ENCODE assay signal across 19 cellular contexts in genomic region chr3:58150130-58150663, GRCh38.
DNase-seq lines count a peak whose midpoint lies in the region; ATAC-seq, FAIRE-seq and TF ChIP-seq lines count a peak whose summit lies in the region.
"Had no signal": no experiment of that assay in that cellular context is flagged by ENCODE, and none has a peak within 500 bp of the region (broad histone marks: within the 10 kb centered on the region; RNA-seq: fewer than 3 reads in every experiment).

No MANE protein-coding gene starts in this region.

- no peak for TF ChIP-seq RAD21 in H1 (IDR thresholded peaks at IDR 0.05 in 1 of 2, conservative IDR thresholded peaks at IDR 0.05 in 1 of 2; ENCODE audit: low read depth in 2 of 2, low read length in 2 of 2)
- no peak for TF ChIP-seq RAD21 in HepG2 (CRISPR knock-in tag; IDR thresholded peaks at IDR 0.05)

- no peak overlapping the region for H2BK12ac ChIP-seq in H1 (ENCODE audit: low read depth, low read length)

- H2AFZ ChIP-seq in GM23248 (no peak overlapping the region), H1 (ENCODE audit: low read length) (no peak overlapping the region), HepG2 (ENCODE audit: low read length) (no peak overlapping the region), smooth muscle cell (ENCODE audit: low read depth) (no peak overlapping the region)

- H3K56ac ChIP-seq in H1 (replicated peaks; ENCODE audit: insufficient read length, low read depth, low read length): no peak overlapping the region

- H3K36me3 ChIP-seq in GM23248 (ENCODE audit: low read depth) (peaks cover 84% of the 10 kb centered on the region), H1 (ENCODE audit: control insufficient read depth in 2 of 4, insufficient read depth in 4 of 4, low read length in 3 of 4) (peaks cover 28 to 84% (median 65%) of the 10 kb centered on the region in 4 experiments; a peak in 7 of 8 replicates), HepG2 (replicated peaks in 1 of 2; ENCODE audit: control insufficient read depth in 1 of 2, insufficient read depth in 2 of 2, low read length in 2 of 2) (peaks cover 74 to 94% of the 10 kb centered on the region in 2 experiments), smooth muscle cell (ENCODE audit: low read depth) (peaks cover 51% of the 10 kb centered on the region), ovary (no peaks in the 10 kb centered on the region)

- in situ Hi-C loops in GM23248 (cut with MboI): no loop called here
- in situ Hi-C loops in HepG2 (cut with HindIII; ENCODE audit: extremely low pct_ligation_motif_present, low pct_unique_long_range_greater_than_20kb): no loop called here

- H3K9me2 ChIP-seq in GM23248 (ENCODE audit: insufficient read depth): no peaks in the 10 kb centered on the region

- H3K23ac ChIP-seq in H1 (ENCODE audit: insufficient read length): no peak overlapping the region

- no peak overlapping the region for H3K18ac ChIP-seq in H1 (ENCODE audit: extremely low read depth, low read length)

- H3K79me1 ChIP-seq in H1 (ENCODE audit: low read depth, low read length): peaks cover 3% of the 10 kb centered on the region; the same call in 1 of the 2 replicates

- H2BK120ac ChIP-seq in H1 (replicated peaks; ENCODE audit: low read depth, low read length): no peak overlapping the region

- no peak overlapping the region for H2BK15ac ChIP-seq in H1 (ENCODE audit: low read length)

- TF ChIP-seq CTCF in H1 (IDR thresholded peaks at IDR 0.05; ENCODE audit: control extremely low read depth in 1 of 3, insufficient read depth in 1 of 3, low read depth in 1 of 3, low read length in 3 of 3) (no peak), HepG2 (CRISPR knock-in tag; IDR thresholded peaks at IDR 0.05) (no peak), smooth muscle cell (IDR thresholded peaks at IDR 0.05; ENCODE audit: borderline replicate concordance, insufficient read depth, poor library complexity, severe bottlenecking) (no peak), ovary (IDR thresholded peaks at IDR 0.05) (no peak)

- intact Hi-C loops in HepG2 (cut with micrococcal nuclease; ENCODE audit: unreplicated experiment): no loop called here
- intact Hi-C loops in ovary (cut with DNase I): no loop called here

- TF ChIP-seq EP300 in H1 (IDR thresholded peaks at IDR 0.05; ENCODE audit: borderline replicate concordance in 1 of 2, low read depth in 2 of 2, low read length in 2 of 2) (no peak), HepG2 (IDR thresholded peaks at IDR 0.05; ENCODE audit: low read depth in 2 of 2, low read length in 2 of 2) (no peak), HepG2 (CRISPR knock-in tag; IDR thresholded peaks at IDR 0.05; ENCODE audit: borderline replicate concordance) (no peak), ovary (IDR thresholded peaks at IDR 0.05) (no peak)

- no peak overlapping the region for H2BK5ac ChIP-seq in H1 (ENCODE audit: low read depth, low read length)

- H3K9ac ChIP-seq in GM23248 (0 out of 2 replicates have a peak overlapping the region, but pooled peaks have one; percentile 11), H1 (replicated peaks in 1 of 4; ENCODE audit: extremely low read depth in 1 of 4, low read depth in 3 of 4, low read length in 3 of 4) (no peak overlapping the region), HepG2 (ENCODE audit: insufficient read depth, low read depth, low read length) (no peak overlapping the region), smooth muscle cell (ENCODE audit: low read depth) (no peak overlapping the region)
- H3K9ac ChIP-seq: BLaER1 treated with 17β-estradiol and CSF1 and Interleukin-3, amounts not matched to agents 10 nM and 100 nM had no signal

- no peak overlapping the region for H3K27ac ChIP-seq in GM23248
- H3K27ac ChIP-seq in H1 (ENCODE audit: low read depth, low read length): no peak overlapping the region; the same call in 1 of the 2 replicates
- no peak overlapping the region for H3K27ac ChIP-seq in HepG2 (ENCODE audit: extremely low read length, insufficient read depth, low read length)
- H3K27ac ChIP-seq in smooth muscle cell (ENCODE audit: low read depth): peak overlapping the region; percentile 19
- no peak overlapping the region for H3K27ac ChIP-seq in ovary
- H3K27ac ChIP-seq: BLaER1 treated with 17β-estradiol and CSF1 and Interleukin-3, amounts not matched to agents 10 nM and 100 nM had no signal

- H3K4me1 ChIP-seq in GM23248 (ENCODE audit: insufficient read depth): no peaks in the 10 kb centered on the region
- no peaks in the 10 kb centered on the region for H3K4me1 ChIP-seq in H1 (replicated peaks in 1 of 4; ENCODE audit: control insufficient read depth in 3 of 4, insufficient read depth in 4 of 4, low read length in 3 of 4)
- peaks cover 5% of the 10 kb centered on the region for H3K4me1 ChIP-seq in HepG2 (ENCODE audit: insufficient read depth, low read length)
- H3K4me1 ChIP-seq in smooth muscle cell (ENCODE audit: low read depth): no peaks in the 10 kb centered on the region
- H3K4me1 ChIP-seq in ovary (ENCODE audit: insufficient read depth): no peaks in the 10 kb centered on the region
- H3K4me1 ChIP-seq: BLaER1 treated with 17β-estradiol and CSF1 and Interleukin-3, amounts not matched to agents 10 nM and 100 nM had no signal

- H3K4ac ChIP-seq in H1 (replicated peaks; ENCODE audit: insufficient read length, low read depth, low read length): no peak overlapping the region

- no peak overlapping the region for H4K5ac ChIP-seq in H1 (ENCODE audit: insufficient read length, low read depth, low read length)

- no peaks in the 10 kb centered on the region for H4K20me1 ChIP-seq in GM23248 (ENCODE audit: insufficient read depth)
- H4K20me1 ChIP-seq in H1 (replicated peaks in 1 of 2; ENCODE audit: control insufficient read depth in 1 of 2, insufficient read depth in 2 of 2, low read length in 2 of 2): peaks cover 0 to 4% of the 10 kb centered on the region in 2 experiments
- peaks cover 7% of the 10 kb centered on the region for H4K20me1 ChIP-seq in HepG2 (ENCODE audit: insufficient read depth, low read length)
- peaks cover 37% of the 10 kb centered on the region for H4K20me1 ChIP-seq in smooth muscle cell (ENCODE audit: low read depth)
- H4K20me1 ChIP-seq: BLaER1 treated with 17β-estradiol and CSF1 and Interleukin-3, amounts not matched to agents 10 nM and 100 nM had no signal

- POLR2A ChIA-PET in H1 (lab: Charles Lee; ENCODE audit: partially characterized antibody) (no interaction called here), HepG2 (lab: Yijun Ruan, JAX) (no interaction called here)

- peak overlapping the region; percentile 14; the same call in 1 of the 2 replicates for H4K8ac ChIP-seq in H1 (ENCODE audit: extremely low read depth, insufficient read depth, low read length)

- no peak overlapping the region for H4K91ac ChIP-seq in H1 (replicated peaks; ENCODE audit: insufficient read length, low read length)

- H3K27me3 ChIP-seq in GM23248 (replicated peaks; ENCODE audit: insufficient read depth) (no peaks in the 10 kb centered on the region), H1 (replicated peaks in 1 of 4; ENCODE audit: control insufficient read depth in 3 of 4, extremely low read depth in 1 of 4, insufficient read depth in 3 of 4, low read length in 3 of 4) (no peaks in the 10 kb centered on the region), HepG2 (ENCODE audit: control insufficient read depth in 1 of 2, insufficient read depth in 2 of 2, low read length in 2 of 2) (no peaks in the 10 kb centered on the region), smooth muscle cell (ENCODE audit: low read depth) (no peaks in the 10 kb centered on the region), ovary (no peaks in the 10 kb centered on the region)
- H3K27me3 ChIP-seq: BLaER1 treated with 17β-estradiol and CSF1 and Interleukin-3, amounts not matched to agents 10 nM and 100 nM had no signal

- WGBS in GM23248 (ENCODE audit: low coverage in 1 of 2, low lambda C conversion rate in 2 of 2, missing lambda C conversion rate in 2 of 2), 2 experiments: 56 to 64% methylated on average over 12 of the region's 12 CpGs
- 91% methylated on average over 12 of the region's 12 CpGs; no CpG with 5 or more reads in 1 of the 2 experiments for WGBS in H1 (ENCODE audit: extremely low coverage in 1 of 2, insufficient coverage in 1 of 2, insufficient read length in 1 of 2, insufficient replicate concordance in 2 of 2, low coverage in 1 of 2, low lambda C conversion rate in 2 of 2, missing lambda C conversion rate in 1 of 2), 2 experiments
- 93% methylated on average over 12 of the region's 12 CpGs for WGBS in HepG2 (ENCODE audit: low lambda C conversion rate)
- WGBS in smooth muscle cell (ENCODE audit: low lambda C conversion rate): 96% methylated on average over 12 of the region's 12 CpGs
- 95 to 97% (median 96%) methylated on average over 12 of the region's 12 CpGs for WGBS in ovary, 3 donors

- 0 out of 2 replicates have a peak, but pooled peaks cover 5% of the 10 kb centered on the region for H3K79me2 ChIP-seq in GM23248 (ENCODE audit: insufficient read depth)
- H3K79me2 ChIP-seq in H1 (ENCODE audit: control insufficient read depth in 1 of 2, insufficient read depth in 2 of 2, low read length in 2 of 2): no peaks in the 10 kb centered on the region
- H3K79me2 ChIP-seq in HepG2 (ENCODE audit: insufficient read depth, low read length): no peaks in the 10 kb centered on the region
- no peaks in the 10 kb centered on the region for H3K79me2 ChIP-seq in smooth muscle cell (ENCODE audit: low read depth)

- H2AK5ac ChIP-seq in H1 (ENCODE audit: low read depth, low read length): no peak overlapping the region

- no TSS peak for BruUV-seq in HepG2 (replicated peaks; lab: Mats Ljungman, UMichigan)

- H3K4me3 ChIP-seq in GM23248 (no peak overlapping the region), H1 (ENCODE audit: extremely low read depth in 1 of 4, insufficient read depth in 2 of 4, low read depth in 3 of 4, low read length in 4 of 4) (no peak overlapping the region), HepG2 (replicated peaks in 1 of 3; ENCODE audit: insufficient read depth in 1 of 3, low read depth in 2 of 3, low read length in 3 of 3) (no peak overlapping the region), smooth muscle cell (no peak overlapping the region), ovary (no peak overlapping the region)
- H3K4me3 ChIP-seq: BLaER1 treated with 17β-estradiol and CSF1 and Interleukin-3, amounts not matched to agents 10 nM and 100 nM; K562 had no signal

- H2BK20ac ChIP-seq in H1 (ENCODE audit: low read length): no peak overlapping the region

- no peak overlapping the region for H3K14ac ChIP-seq in H1 (ENCODE audit: insufficient read length)

- CTCF ChIA-PET in H1 (lab: Charles Lee; ENCODE audit: partially characterized antibody) (interaction anchor here (1.1 to 1.9 kb wide), 3 partner anchors 15 to 142 kb away, joined by 3 to 15 read pairs (median 8); partner anchors contain the start of gene FLNB), HepG2 (lab: Yijun Ruan, JAX; ENCODE audit: low intra/inter-chr PET ratio, low total read pairs) (no interaction called here)

- ATAC-seq in HepG2: no peak
- ATAC-seq in esophagus mucosa: no peak
- ATAC-seq: K562 had no signal

- DNase-seq in GM23248: no peak
- no peak for DNase-seq in H1 (ENCODE audit: low read depth in 1 of 2, low spot score in 2 of 2)
- DNase-seq in HepG2 (ENCODE audit: low spot score): no peak
- DNase-seq in smooth muscle cell (lab: John Stamatoyannopoulos, UW; ENCODE audit: unreplicated experiment): no peak
- no peak for DNase-seq in retina
- no peak for DNase-seq in ovary
- DNase-seq: CD8-positive, alpha-beta memory T cell; GOT3; NCI-H1417 treated with DMSO at 0.1 percent for 48 hours; NCI-H187 treated with DMSO at 0.1 percent for 48 hours; NCI-H2227 treated with DMSO at 0.1 percent for 48 hours; NCI-H524; RPMI8226; SIG-M5 had no signal

- H3K9me3 ChIP-seq in GM23248 (ENCODE audit: low read depth): no peaks in the 10 kb centered on the region
- H3K9me3 ChIP-seq in H1 (ENCODE audit: insufficient read depth in 2 of 2, low read depth in 1 of 2, low read length in 1 of 2): no peaks in the 10 kb centered on the region
- no peaks in the 10 kb centered on the region for H3K9me3 ChIP-seq in HepG2 (ENCODE audit: low read length)
- H3K9me3 ChIP-seq in smooth muscle cell (replicated peaks; ENCODE audit: low read depth): no peaks in the 10 kb centered on the region
- no peaks in the 10 kb centered on the region for H3K9me3 ChIP-seq in ovary
- H3K9me3 ChIP-seq: BLaER1 treated with 17β-estradiol and CSF1 and Interleukin-3, amounts not matched to agents 10 nM and 100 nM had no signal

- H3K4me2 ChIP-seq in GM23248 (ENCODE audit: unreplicated experiment) (no peak overlapping the region), H1 (ENCODE audit: insufficient read depth in 1 of 2, low read depth in 2 of 2, low read length in 2 of 2) (no peak overlapping the region), HepG2 (ENCODE audit: low read depth, low read length) (no peak overlapping the region), smooth muscle cell (no peak overlapping the region)
- H3K4me2 ChIP-seq: BLaER1 treated with 17β-estradiol and CSF1 and Interleukin-3, amounts not matched to agents 10 nM and 100 nM had no signal

- H3F3A ChIP-seq in GM23248 (ENCODE audit: insufficient read depth) (peaks cover 7% of the 10 kb centered on the region; the same call in 1 of the 2 replicates), smooth muscle cell (ENCODE audit: low read depth) (peaks cover 5% of the 10 kb centered on the region)

- no peaks in the 10 kb centered on the region for H3K23me2 ChIP-seq in H1 (ENCODE audit: low read depth, low read length)

- no peak for FAIRE-seq in H1 (lab: Jason Lieb, UNC)
- FAIRE-seq in HepG2 (lab: Jason Lieb, UNC): no peak
- FAIRE-seq: GM12892, GM18507, K562 had no signal

- TF ChIP-seq POLR2A in H1 (IDR thresholded peaks at IDR 0.05; ENCODE audit: control extremely low read depth in 1 of 2, low read depth in 2 of 2, low read length in 2 of 2) (no peak), HepG2 (IDR thresholded peaks at IDR 0.05; ENCODE audit: insufficient read depth in 1 of 2, low read depth in 2 of 2, low read length in 2 of 2) (no peak), ovary (IDR thresholded peaks at IDR 0.05) (no peak)
